Comparison of ENCODE assay signal across 16 cellular contexts in the genomic region with DNA sequence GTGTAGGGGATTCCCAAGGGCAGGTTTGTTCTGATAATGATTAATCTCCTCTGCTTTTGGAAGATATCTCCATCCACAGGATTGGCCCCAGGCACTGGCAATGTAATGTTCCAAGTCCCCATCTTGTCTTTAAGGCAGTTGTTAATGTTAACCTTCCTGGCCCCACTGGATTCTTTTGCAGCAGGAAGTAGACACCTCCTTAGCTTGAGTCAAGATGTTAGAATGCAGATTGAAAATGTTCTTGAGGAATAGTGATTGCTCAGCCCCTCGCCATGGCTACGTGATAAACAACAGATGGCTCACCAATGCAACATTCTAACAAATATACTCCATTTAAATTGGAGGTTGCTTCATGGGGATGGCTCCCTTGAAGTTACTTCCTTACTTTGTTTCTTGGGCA. TPM values are rescaled to one million over a fixed set of nuclear protein-coding genes. Genes with fewer than 3 reads are reported as not detected.
A peak's percentile ranks its signal among the peaks of the same experiment; 100 is the strongest.
DNase-seq lines count a peak whose midpoint lies in the region; ATAC-seq and TF ChIP-seq lines count a peak whose summit lies in the region.
"Had no signal": no experiment of that assay in that cellular context is flagged by ENCODE, and none has a peak within 500 bp of the region (broad histone marks: within the 10 kb centered on the region; RNA-seq: fewer than 3 reads in every experiment).

No MANE protein-coding gene starts in this region.

- intact Hi-C loops in esophagus muscularis mucosa (cut with DNase I) = no loop called here
- intact Hi-C loops in head of caudate nucleus (cut with DNase I) = no loop called here
- intact Hi-C loops in naive thymus-derived CD4-positive, alpha-beta T cell (cut with micrococcal nuclease) = no loop called here

- H2BK15ac ChIP-seq in mesenchymal stem cell (ENCODE audit: low read depth, poor library complexity, severe bottlenecking) = no peak overlapping the region

- H3K4me1 Mint-ChIP-seq in naive thymus-derived CD4-positive, alpha-beta T cell = no peaks in the 10 kb centered on the region
- H3K4me1 Mint-ChIP-seq: activated CD4-positive, alpha-beta memory T cell treated with anti-CD3 and anti-CD28 coated beads, Interleukin-2, amount 10 ng/mL, durations not matched to agents 7 days and 5 days; CD4-positive, CD25-positive, alpha-beta regulatory T cell had no signal

- no peak overlapping the region for H3K4me2 ChIP-seq in mesenchymal stem cell (ENCODE audit: low read length, poor library complexity, severe bottlenecking)

- no peak overlapping the region for H2AK5ac ChIP-seq in mesenchymal stem cell (ENCODE audit: low read length, severe bottlenecking)

- H3K27ac ChIP-seq in esophagus muscularis mucosa (replicated peaks in 1 of 4) = no peak overlapping the region
- H3K27ac ChIP-seq in mesenchymal stem cell (ENCODE audit: low read length, poor library complexity, severe bottlenecking) = no peak overlapping the region
- H3K27ac ChIP-seq in naive thymus-derived CD4-positive, alpha-beta T cell (ENCODE audit: low read depth, low read length) = no peak overlapping the region
- H3K27ac ChIP-seq: ascending aorta, transverse colon had no signal

- peak; percentile 64 for DNase-seq in EH (ENCODE audit: low read depth)
- peak; percentile 89 for DNase-seq in RPMI7951 (ENCODE audit: low read depth)
- peak; percentile 62 for DNase-seq in esophagus muscularis mucosa (ENCODE audit: extremely low spot score)
- DNase-seq in mesenchymal stem cell = peak; percentile 23
- no peak for DNase-seq in head of caudate nucleus
- DNase-seq in HuH-7 (ENCODE audit: low spot score) = no peak
- DNase-seq in naive thymus-derived CD4-positive, alpha-beta T cell = no peak
- no peak for DNase-seq in GM10248 (ENCODE audit: extremely low spot score)
- DNase-seq: activated CD4-positive, alpha-beta memory T cell treated with anti-CD3 and anti-CD28 coated beads, Interleukin-2, amount 10 ng/mL, durations not matched to agents 7 days and 5 days; CD4-positive, CD25-positive, alpha-beta regulatory T cell; left ventricle myocardium superior; stimulated activated CD4-positive, alpha-beta T cell treated with anti-CD3 and anti-CD28 coated beads, Interleukin-1b, Interleukin-23, amount 100 ng/mL, for 48 hours; transverse colon had no signal

- CTCF ChIA-PET in naive thymus-derived CD4-positive, alpha-beta T cell (lab: Charles Lee) = no interaction called here
- CTCF ChIA-PET in GM10248 (lab: Yijun Ruan, JAX) = no interaction called here

- 80% methylated on average over 2 of the region's 2 CpGs for WGBS in esophagus muscularis mucosa
- WGBS in mesenchymal stem cell = no CpG with 5 or more reads among the region's 2 CpGs

- no peak for TF ChIP-seq POLR2A in esophagus muscularis mucosa (IDR thresholded peaks at IDR 0.05; ENCODE audit: low read depth)

- no peak overlapping the region for H2BK12ac ChIP-seq in mesenchymal stem cell (ENCODE audit: low read length in 2 of 2)

- H3K4me3 ChIP-seq in esophagus muscularis mucosa (no peak overlapping the region), mesenchymal stem cell (ENCODE audit: insufficient read depth in 1 of 2, low read depth in 1 of 2, low read length in 2 of 2) (no peak overlapping the region)
- no peak overlapping the region for H3K4me3 ChIP-seq in naive thymus-derived CD4-positive, alpha-beta T cell (ENCODE audit: low read length)
- H3K4me3 ChIP-seq: ascending aorta, transverse colon had no signal

- no peak overlapping the region for H3K4ac ChIP-seq in mesenchymal stem cell (ENCODE audit: low read depth in 1 of 2, low read length in 2 of 2)

- no peak overlapping the region for H4K91ac ChIP-seq in mesenchymal stem cell (ENCODE audit: low read length)

- no peak overlapping the region for H2BK5ac ChIP-seq in mesenchymal stem cell (ENCODE audit: low read depth, low read length, poor library complexity, severe bottlenecking)

- no peak overlapping the region for H3K27ac Mint-ChIP-seq in naive thymus-derived CD4-positive, alpha-beta T cell
- H3K27ac Mint-ChIP-seq: activated CD4-positive, alpha-beta memory T cell treated with anti-CD3 and anti-CD28 coated beads, Interleukin-2, amount 10 ng/mL, durations not matched to agents 7 days and 5 days; natural killer cell treated with Interleukin-12 subunit alpha and Interleukin-12 subunit beta and Interleukin-15 and Interleukin-18, amount 100 ng/mL, for 72 hours had no signal

- no peaks in the 10 kb centered on the region for H3K36me3 ChIP-seq in esophagus muscularis mucosa
- no peaks in the 10 kb centered on the region for H3K36me3 ChIP-seq in mesenchymal stem cell (ENCODE audit: control insufficient read depth in 1 of 2, insufficient read depth in 2 of 2, low read depth in 1 of 2, low read length in 2 of 2)
- H3K36me3 ChIP-seq in naive thymus-derived CD4-positive, alpha-beta T cell (ENCODE audit: control insufficient read depth in 2 of 3, insufficient read depth in 3 of 3, low read length in 3 of 3) = no peaks in the 10 kb centered on the region
- H3K36me3 ChIP-seq: ascending aorta, transverse colon had no signal

- no peaks in the 10 kb centered on the region for H3K79me1 ChIP-seq in mesenchymal stem cell (replicated peaks; ENCODE audit: low read length, poor library complexity, severe bottlenecking)

- H3K14ac ChIP-seq in mesenchymal stem cell (ENCODE audit: low read length in 2 of 2) = no peak overlapping the region

- peaks cover 0 to 25% (median 7%) of the 10 kb centered on the region in 11 donors for H3K9me3 Mint-ChIP-seq in naive thymus-derived CD4-positive, alpha-beta T cell
- H3K9me3 Mint-ChIP-seq: activated CD4-positive, alpha-beta memory T cell treated with anti-CD3 and anti-CD28 coated beads, Interleukin-2, amount 10 ng/mL, durations not matched to agents 7 days and 5 days had no signal

- no peak overlapping the region for H3K18ac ChIP-seq in mesenchymal stem cell (ENCODE audit: low read depth in 1 of 2, low read length in 2 of 2)

- no peaks in the 10 kb centered on the region for H3K27me3 ChIP-seq in esophagus muscularis mucosa
- no peaks in the 10 kb centered on the region for H3K27me3 ChIP-seq in mesenchymal stem cell (ENCODE audit: control insufficient read depth in 1 of 2, insufficient read depth in 1 of 2, low read length in 2 of 2)
- H3K27me3 ChIP-seq in naive thymus-derived CD4-positive, alpha-beta T cell (ENCODE audit: control insufficient read depth in 2 of 2, insufficient read depth in 2 of 2, low read length in 2 of 2) = no peaks in the 10 kb centered on the region
- H3K27me3 ChIP-seq: ascending aorta, transverse colon had no signal

- H2BK120ac ChIP-seq in mesenchymal stem cell (ENCODE audit: low read depth, low read length) = no peak overlapping the region

- H3K9me3 ChIP-seq in esophagus muscularis mucosa (peaks cover 0 to 15% (median 5%) of the 10 kb centered on the region in 4 donors), mesenchymal stem cell (ENCODE audit: control insufficient read depth, low read length) (peaks cover 11% of the 10 kb centered on the region)
- no peaks in the 10 kb centered on the region for H3K9me3 ChIP-seq in naive thymus-derived CD4-positive, alpha-beta T cell (ENCODE audit: control insufficient read depth in 2 of 3, low read length in 3 of 3)
- H3K9me3 ChIP-seq: ascending aorta, transverse colon had no signal

- no peaks in the 10 kb centered on the region for H3K4me1 ChIP-seq in esophagus muscularis mucosa
- no peaks in the 10 kb centered on the region for H3K4me1 ChIP-seq in mesenchymal stem cell (ENCODE audit: control insufficient read depth, insufficient read depth, low read depth, low read length)
- H3K4me1 ChIP-seq in naive thymus-derived CD4-positive, alpha-beta T cell (ENCODE audit: control insufficient read depth in 2 of 2, insufficient read depth in 2 of 2, low read length in 2 of 2) = no peaks in the 10 kb centered on the region
- H3K4me1 ChIP-seq: ascending aorta, transverse colon had no signal

- peaks cover 0 to 42% (median 16%) of the 10 kb centered on the region in 5 donors for H3K27me3 Mint-ChIP-seq in naive thymus-derived CD4-positive, alpha-beta T cell
- H3K27me3 Mint-ChIP-seq: activated CD4-positive, alpha-beta memory T cell treated with anti-CD3 and anti-CD28 coated beads, Interleukin-2, amount 10 ng/mL, durations not matched to agents 7 days and 5 days; CD4-positive, CD25-positive, alpha-beta regulatory T cell had no signal

- no peak overlapping the region for H4K8ac ChIP-seq in mesenchymal stem cell (ENCODE audit: low read length)

- H3K4me3 Mint-ChIP-seq in naive thymus-derived CD4-positive, alpha-beta T cell = no peak overlapping the region
- H3K4me3 Mint-ChIP-seq: activated CD4-positive, alpha-beta memory T cell treated with anti-CD3 and anti-CD28 coated beads, Interleukin-2, amount 10 ng/mL, durations not matched to agents 7 days and 5 days; CD4-positive, CD25-positive, alpha-beta regulatory T cell; natural killer cell treated with Interleukin-12 subunit alpha and Interleukin-12 subunit beta and Interleukin-15 and Interleukin-18, amount 100 ng/mL, for 72 hours had no signal

- ATAC-seq in naive thymus-derived CD4-positive, alpha-beta T cell = no peak
- ATAC-seq: left ventricle myocardium superior; natural killer cell treated with Interleukin-12 subunit alpha and Interleukin-12 subunit beta and Interleukin-15 and Interleukin-18, amount 100 ng/mL, for 72 hours; SK-N-SH treated with all-trans-retinoic acid at 6 μM for 48 hours had no signal

- TF ChIP-seq CTCF in esophagus muscularis mucosa (IDR thresholded peaks at IDR 0.05) (no peak), GM10248 (IDR thresholded peaks at IDR 0.05; ENCODE audit: control extremely low read depth, extremely low read depth, low read depth, missing control alignments) (no peak)

- H3K9ac ChIP-seq in mesenchymal stem cell (ENCODE audit: low read length) = peak overlapping the region; percentile 27

- no peaks in the 10 kb centered on the region for H3K36me3 Mint-ChIP-seq in naive thymus-derived CD4-positive, alpha-beta T cell
- H3K36me3 Mint-ChIP-seq: CD4-positive, CD25-positive, alpha-beta regulatory T cell; natural killer cell treated with Interleukin-12 subunit alpha and Interleukin-12 subunit beta and Interleukin-15 and Interleukin-18, amount 100 ng/mL, for 72 hours had no signal

- H2AFZ ChIP-seq in mesenchymal stem cell (ENCODE audit: low read depth, low read length) = no peak overlapping the region

- TF ChIP-seq EP300 in esophagus muscularis mucosa (IDR thresholded peaks at IDR 0.05) = no peak

- POLR2A ChIA-PET in naive thymus-derived CD4-positive, alpha-beta T cell (lab: Charles Lee) = no interaction called here
- POLR2A ChIA-PET in GM10248 (lab: Yijun Ruan, JAX) = no interaction called here

- H3K23ac ChIP-seq in mesenchymal stem cell (ENCODE audit: low read length in 2 of 2) = no peak overlapping the region

RNA-seq across cellular contexts. Expression of a gene that starts 7.3 kb away (rescaled TPM):
- 0.10 TPM in 1 of 2 replicates, not detected in the other for total RNA-seq in RPMI7951 (2014; rRNA removed; shearing (Covaris generic))
- total RNA-seq in esophagus muscularis mucosa = under 1 TPM in 1 of 4 donors, not detected in 3; 0.42 TPM
- not detected for polyA plus RNA-seq in mesenchymal stem cell (2013, experiment 1 of 2)
- not detected for polyA plus RNA-seq in mesenchymal stem cell (2013, experiment 2 of 2)
- total RNA-seq in naive thymus-derived CD4-positive, alpha-beta T cell = not detected
- polyA plus RNA-seq in naive thymus-derived CD4-positive, alpha-beta T cell = not detected
- total RNA-seq: activated CD4-positive, alpha-beta memory T cell treated with anti-CD3 and anti-CD28 coated beads, Interleukin-2, amount 10 ng/mL, durations not matched to agents 7 days and 5 days; ascending aorta; CD4-positive, CD25-positive, alpha-beta regulatory T cell; left ventricle myocardium superior; natural killer cell treated with Interleukin-12 subunit alpha and Interleukin-12 subunit beta and Interleukin-15 and Interleukin-18, amount 100 ng/mL, for 72 hours; transverse colon had no signal
- polyA plus RNA-seq: CD4-positive, CD25-positive, alpha-beta regulatory T cell had no signal

Comparison
In these comparisons a context has a peak if more than half of its experiments do, and no peak if none do; other contexts are left out.
1. DNase-seq: peak in EH (single experiment), RPMI7951 (single experiment), esophagus muscularis mucosa (single experiment) and mesenchymal stem cell (single experiment); none in head of caudate nucleus (0 of 42), HuH-7 (single experiment), naive thymus-derived CD4-positive, alpha-beta T cell (0 of 9) and GM10248 (single experiment).